8 cellular contexts compared by ENCODE assay signal in the genomic region with DNA sequence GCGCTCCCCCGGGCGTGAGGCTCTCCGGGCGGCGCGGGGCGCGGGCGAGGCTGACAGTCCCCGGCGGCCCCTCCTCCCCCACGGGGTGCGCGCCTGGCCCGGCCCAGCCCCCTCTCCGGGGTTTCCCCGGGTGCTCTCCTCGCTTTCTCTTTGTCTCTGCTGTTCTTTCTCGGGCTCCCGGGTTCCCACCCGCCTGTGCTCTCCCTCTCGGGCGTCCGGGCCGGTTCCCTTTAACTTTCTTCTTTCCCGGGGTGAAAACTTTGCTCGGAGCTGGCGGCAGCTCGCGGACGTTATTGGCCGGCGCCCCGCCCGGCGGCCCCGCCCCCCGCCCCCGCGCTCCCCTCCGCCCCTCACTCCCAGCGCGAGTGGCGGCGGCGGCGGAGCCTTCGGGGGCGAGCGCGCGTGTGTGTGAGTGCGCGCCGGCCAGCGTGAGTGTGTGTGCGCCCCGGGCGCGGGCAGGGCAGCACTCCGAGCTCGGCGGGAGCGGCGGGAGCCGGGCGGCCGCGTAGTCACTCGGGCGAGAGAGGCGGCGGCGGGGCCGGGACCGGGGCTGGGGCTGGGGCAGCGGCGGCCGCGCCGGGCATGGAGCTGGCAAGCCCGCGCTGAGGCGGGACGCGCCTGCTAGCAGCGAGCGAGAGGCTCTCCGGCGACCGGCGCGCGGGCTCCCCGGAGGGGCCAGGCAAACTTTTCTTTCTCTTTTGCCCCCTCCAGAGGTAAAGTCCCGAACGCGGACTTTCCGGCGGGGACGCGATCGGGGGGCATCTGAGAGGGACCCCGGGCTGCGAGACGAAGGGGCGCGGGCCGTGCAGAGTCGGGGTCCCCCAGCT. TPM values are rescaled to one million over a fixed set of nuclear protein-coding genes. Genes with fewer than 3 reads are reported as not detected.
DNase-seq lines count a peak whose midpoint lies in the region; ATAC-seq, FAIRE-seq and TF ChIP-seq lines count a peak whose summit lies in the region.

TSS of gene NTN1 (plus strand) at position 353 of the 827 bp plus-strand sequence. CDS start 864 bp downstream, outside the sequence.

- POLR2A ChIA-PET in CD8-positive, alpha-beta memory T cell (lab: Charles Lee) = no interaction called here

- H3K9me3 Mint-ChIP-seq in CD8-positive, alpha-beta memory T cell = peaks cover 0 to 4% (median 0%) of the 10 kb centered on the region in 5 donors
- no peaks in the 10 kb centered on the region for H3K9me3 Mint-ChIP-seq in activated T-helper 2 cell treated with anti-CD3 and anti-CD28 coated beads, Interferon-gamma antibody, Interleukin-2, Interleukin-4, amounts not matched to agents 10 μg/mL and 5 μg/mL and 100 μg/mL, durations not matched to agents 14 hours and 24 hours and 36 hours

- no peaks in the 10 kb centered on the region for H3K9me3 ChIP-seq in CD8-positive, alpha-beta memory T cell (ENCODE audit: low read length)
- no peaks in the 10 kb centered on the region for H3K9me3 ChIP-seq in neutrophil
- no peaks in the 10 kb centered on the region for H3K9me3 ChIP-seq in tibial artery

- peak in 4 of 5 donors; percentile 25 to 54 (median 42) for DNase-seq in CD8-positive, alpha-beta memory T cell
- peak; percentile 19 for DNase-seq in NCI-H460 (ENCODE audit: extremely low read depth, low read depth)
- peak; percentile 55 for DNase-seq in activated T-helper 2 cell treated with anti-CD3 and anti-CD28 coated beads, Interferon-gamma antibody, Interleukin-2, Interleukin-4, amounts not matched to agents 10 μg/mL and 5 μg/mL and 100 μg/mL, durations not matched to agents 14 hours and 24 hours and 36 hours (ENCODE audit: low spot score)
- peak; percentile 70 to 76 for DNase-seq in frontal cortex (ENCODE audit: low spot score in 2 of 2)
- peak; percentile 46 to 81 for DNase-seq in tibial artery
- DNase-seq in HT-29 (ENCODE audit: low spot score) = no peak

- no peaks in the 10 kb centered on the region for H3K36me3 ChIP-seq in CD8-positive, alpha-beta memory T cell (ENCODE audit: insufficient read depth, low read length)
- H3K36me3 ChIP-seq in neutrophil = no peaks in the 10 kb centered on the region
- no peaks in the 10 kb centered on the region for H3K36me3 ChIP-seq in tibial artery

- no peak for FAIRE-seq in frontal cortex (lab: Jason Lieb, UNC)

- H3K4me1 ChIP-seq in CD8-positive, alpha-beta memory T cell (ENCODE audit: insufficient read depth, low read length) = peaks cover 8% of the 10 kb centered on the region
- H3K4me1 ChIP-seq in neutrophil (ENCODE audit: control insufficient read depth in 1 of 2, insufficient read depth in 1 of 2, low read depth in 1 of 2, low read length in 1 of 2) (peaks cover 16 to 24% of the 10 kb centered on the region in 2 experiments), tibial artery (peaks cover 0 to 48% (median 27%) of the 10 kb centered on the region in 4 donors)

- peak within 1 kb of the TSS; percentile 71 to 90 (median 78) for H3K4me3 Mint-ChIP-seq in CD8-positive, alpha-beta memory T cell
- H3K4me3 Mint-ChIP-seq in activated T-helper 2 cell treated with anti-CD3 and anti-CD28 coated beads, Interferon-gamma antibody, Interleukin-2, Interleukin-4, amounts not matched to agents 10 μg/mL and 5 μg/mL and 100 μg/mL, durations not matched to agents 14 hours and 24 hours and 36 hours (ENCODE audit: low read depth) = peak within 1 kb of the TSS; percentile 79

- H3K27ac Mint-ChIP-seq in CD8-positive, alpha-beta memory T cell = peak within 1 kb of the TSS in 1 of 8 donors; percentile 8
- no peak within 1 kb of the TSS for H3K27ac Mint-ChIP-seq in activated T-helper 2 cell treated with anti-CD3 and anti-CD28 coated beads, Interferon-gamma antibody, Interleukin-2, Interleukin-4, amounts not matched to agents 10 μg/mL and 5 μg/mL and 100 μg/mL, durations not matched to agents 14 hours and 24 hours and 36 hours

- intact Hi-C loops in activated T-helper 2 cell treated with anti-CD3 and anti-CD28 coated beads, Interferon-gamma antibody, Interleukin-2, Interleukin-4, amounts not matched to agents 10 μg/mL and 5 μg/mL and 100 μg/mL, durations not matched to agents 14 hours and 24 hours and 36 hours (cut with micrococcal nuclease) = no loop called here
- intact Hi-C loops in tibial artery (cut with DNase I; ENCODE audit: low total_unique reads) = loop anchor here (10.0 kb wide), 2 partner anchors 93 to 133 kb away; no protein-coding TSS in a partner anchor

- peaks cover 42% of the 10 kb centered on the region for H3K27me3 ChIP-seq in CD8-positive, alpha-beta memory T cell (ENCODE audit: insufficient read depth, low read length, poor library complexity, severe bottlenecking)
- H3K27me3 ChIP-seq in neutrophil (peaks cover 100% of the 10 kb centered on the region), tibial artery (no peaks in the 10 kb centered on the region)

- TF ChIP-seq CTCF in neutrophil (IDR thresholded peaks at IDR 0.05) (no peak), tibial artery (IDR thresholded peaks at IDR 0.05) (no peak)

- peaks cover 40 to 54% of the 10 kb centered on the region in 2 donors for H3K27me3 Mint-ChIP-seq in CD8-positive, alpha-beta memory T cell
- H3K27me3 Mint-ChIP-seq in activated T-helper 2 cell treated with anti-CD3 and anti-CD28 coated beads, Interferon-gamma antibody, Interleukin-2, Interleukin-4, amounts not matched to agents 10 μg/mL and 5 μg/mL and 100 μg/mL, durations not matched to agents 14 hours and 24 hours and 36 hours (ENCODE audit: low read depth) = peaks cover 54% of the 10 kb centered on the region

- H3K4me3 ChIP-seq in CD8-positive, alpha-beta memory T cell (ENCODE audit: low read length) = peak within 1 kb of the TSS; percentile 19
- H3K4me3 ChIP-seq in neutrophil (ENCODE audit: low read depth in 1 of 2, low read length in 1 of 2) (peak within 1 kb of the TSS; percentile 41 to 59), tibial artery (peak within 1 kb of the TSS; percentile 74 to 87)

- CTCF ChIA-PET in CD8-positive, alpha-beta memory T cell (lab: Charles Lee) = no interaction called here

- no peaks in the 10 kb centered on the region for H3K36me3 Mint-ChIP-seq in CD8-positive, alpha-beta memory T cell
- peaks cover 2% of the 10 kb centered on the region for H3K36me3 Mint-ChIP-seq in activated T-helper 2 cell treated with anti-CD3 and anti-CD28 coated beads, Interferon-gamma antibody, Interleukin-2, Interleukin-4, amounts not matched to agents 10 μg/mL and 5 μg/mL and 100 μg/mL, durations not matched to agents 14 hours and 24 hours and 36 hours (ENCODE audit: low read depth)

- H3K27ac ChIP-seq in CD8-positive, alpha-beta memory T cell (ENCODE audit: low read depth, low read length) = no peak within 1 kb of the TSS
- H3K27ac ChIP-seq in neutrophil = no peak within 1 kb of the TSS
- H3K27ac ChIP-seq in tibial artery = peak within 1 kb of the TSS; percentile 83 to 88

- peaks cover 9 to 22% (median 10%) of the 10 kb centered on the region in 3 donors for H3K4me1 Mint-ChIP-seq in CD8-positive, alpha-beta memory T cell
- peaks cover 4% of the 10 kb centered on the region for H3K4me1 Mint-ChIP-seq in activated T-helper 2 cell treated with anti-CD3 and anti-CD28 coated beads, Interferon-gamma antibody, Interleukin-2, Interleukin-4, amounts not matched to agents 10 μg/mL and 5 μg/mL and 100 μg/mL, durations not matched to agents 14 hours and 24 hours and 36 hours (ENCODE audit: low read depth)

- ATAC-seq in GM21737 (IDR thresholded peaks at IDR 0.05; ENCODE audit: unreplicated experiment) = peak; percentile 52

RNA-seq across cellular contexts. Expression of gene NTN1, which starts in this region (rescaled TPM):
- total RNA-seq in CD8-positive, alpha-beta memory T cell = under 1 TPM; 0.24 to 0.33 TPM
- not detected for polyA plus RNA-seq in CD8-positive, alpha-beta memory T cell
- 0.69 and 0.87 TPM in 2 replicates for total RNA-seq in NCI-H460 (2014; rRNA removed; shearing (Covaris generic))
- polyA plus RNA-seq in NCI-H460 (2014; cell fraction: nucleus; rRNA removed) = 0.82 and 1.9 TPM in 2 replicates
- 0.41 and 0.60 TPM in 2 replicates for total RNA-seq in activated T-helper 2 cell treated with anti-CD3 and anti-CD28 coated beads, Interferon-gamma antibody, Interleukin-2, Interleukin-4, amounts not matched to agents 10 μg/mL and 5 μg/mL and 100 μg/mL, durations not matched to agents 14 hours and 24 hours and 36 hours
- total RNA-seq in frontal cortex = 6.5 TPM
- total RNA-seq in HT-29 (2014; rRNA removed; shearing (Covaris generic)) = 0.03 and 0.10 TPM in 2 replicates

Comparison
In these comparisons a context has a peak if more than half of its experiments do, and no peak if none do; other contexts are left out.
1. Peak in DNase-seq and H3K4me3 ChIP-seq in CD8-positive, alpha-beta memory T cell; RNA of the gene not detected or under 1 TPM.
2. Peak in DNase-seq in activated T-helper 2 cell treated with anti-CD3 and anti-CD28 coated beads, Interferon-gamma antibody, Interleukin-2, Interleukin-4, amounts not matched to agents 10 μg/mL and 5 μg/mL and 100 μg/mL, durations not matched to agents 14 hours and 24 hours and 36 hours; RNA of the gene not detected or under 1 TPM.
3. H3K27ac ChIP-seq: peak in tibial artery (2 of 2); none in CD8-positive, alpha-beta memory T cell (single experiment) and neutrophil (single experiment).
4. H3K4me3 ChIP-seq: peak in every context shown above with its lines; median percentile 80 in tibial artery; 50 in neutrophil; 19 in CD8-positive, alpha-beta memory T cell.